11 cellular contexts compared by ENCODE assay signal in genomic region chr18:51053822-51054221, GRCh38. TPM values are rescaled to one million over a fixed set of nuclear protein-coding genes. Genes with fewer than 3 reads are reported as not detected.
DNase-seq lines count a peak whose midpoint lies in the region; ATAC-seq and TF ChIP-seq lines count a peak whose summit lies in the region.
"Had no signal": no experiment of that assay in that cellular context is flagged by ENCODE, and none has a peak within 500 bp of the region (broad histone marks: within the 10 kb centered on the region; RNA-seq: fewer than 3 reads in every experiment).

No MANE protein-coding gene starts in this region.

- no TSS peak for BruUV-seq in A673 (replicated peaks; lab: Mats Ljungman, UMichigan)

- DNase-seq in T-cell: no peak
- DNase-seq in HUDEP-2 (lab: John Stamatoyannopoulos, UW; ENCODE audit: unreplicated experiment in 76 of 76): no peak
- DNase-seq in A673 (ENCODE audit: low spot score): no peak
- no peak for DNase-seq in NCI-H1048 (lab: John Stamatoyannopoulos, UW)
- no peak for DNase-seq in hippocampal formation (lab: John Stamatoyannopoulos, UW)
- DNase-seq: GF-D8, nucleus accumbens had no signal

- H3K36me3 Mint-ChIP-seq in T-cell: peaks cover 27% of the 10 kb centered on the region

- CTCF ChIA-PET in T-cell (lab: Charles Lee): interaction anchor here (0.5 to 2.2 kb wide), 6 partner anchors 9 to 1142 kb away, joined by 3 to 11 read pairs (median 4); partner anchors contain the start of genes MRO (in 2 of the 2) and SMAD4 (in 1 of the 2)
- CTCF ChIA-PET in A673 (lab: Charles Lee): no interaction called here

- H3K4me3 Mint-ChIP-seq in T-cell: peak overlapping the region in 2 of 3 donors; percentile 15 to 40
- H3K4me3 Mint-ChIP-seq: brain had no signal

- intact Hi-C loops in A673 (cut with micrococcal nuclease; ENCODE audit: unreplicated experiment): no loop called here

- no peaks in the 10 kb centered on the region for H3K27me3 Mint-ChIP-seq in T-cell
- H3K27me3 Mint-ChIP-seq: brain had no signal

- H3K9me3 ChIP-seq in muscle layer of duodenum (ENCODE audit: control insufficient read depth in 1 of 2, low read length in 2 of 2) (no peaks in the 10 kb centered on the region), A673 (ENCODE audit: low read depth, low read length, poor library complexity, severe bottlenecking) (no peaks in the 10 kb centered on the region)

- peak overlapping the region; percentile 57 for H3K27ac ChIP-seq in muscle layer of duodenum (ENCODE audit: low read length)
- H3K27ac ChIP-seq in A673 (ENCODE audit: low read depth, low read length, poor library complexity, severe bottlenecking): no peak overlapping the region

- H3K4me1 ChIP-seq in muscle layer of duodenum (ENCODE audit: control insufficient read depth in 1 of 2, insufficient read depth in 2 of 2, low read length in 2 of 2) (no peaks in the 10 kb centered on the region), A673 (ENCODE audit: insufficient read depth, low read length, poor library complexity, severe bottlenecking) (no peaks in the 10 kb centered on the region)

- H3K36me3 ChIP-seq in muscle layer of duodenum (ENCODE audit: control insufficient read depth in 1 of 2, insufficient read depth in 2 of 2, low read length in 2 of 2): peaks cover 23 to 26% of the 10 kb centered on the region in 2 donors
- H3K36me3 ChIP-seq in A673 (ENCODE audit: insufficient read depth, low read length, poor library complexity, severe bottlenecking): peaks cover 32% of the 10 kb centered on the region

- POLR2A ChIA-PET in T-cell (lab: Charles Lee): interaction anchor here in 1 of 2 donors (1.0 kb wide), 1 partner anchor 24 kb away, joined by 7 read pairs; the partner anchor contains the start of gene SMAD4
- POLR2A ChIA-PET in A673 (lab: Charles Lee; ENCODE audit: low non-redundant PET): no interaction called here

- no peak overlapping the region for H3K4me3 ChIP-seq in muscle layer of duodenum (ENCODE audit: low read depth in 1 of 2, low read length in 2 of 2)
- no peak overlapping the region for H3K4me3 ChIP-seq in A673 (ENCODE audit: low read depth, low read length, poor library complexity, severe bottlenecking)

- H3K27me3 ChIP-seq in muscle layer of duodenum (ENCODE audit: low read depth, low read length) (no peaks in the 10 kb centered on the region), A673 (replicated peaks; ENCODE audit: insufficient read depth, low read depth, low read length, poor library complexity) (no peaks in the 10 kb centered on the region)

- no peaks in the 10 kb centered on the region for H3K9me3 Mint-ChIP-seq in T-cell
- H3K9me3 Mint-ChIP-seq: brain had no signal

- H3K27ac Mint-ChIP-seq in T-cell: peak overlapping the region; percentile 72 to 74

- peaks cover 38 to 45% (median 42%) of the 10 kb centered on the region in 3 donors for H3K4me1 Mint-ChIP-seq in T-cell

- no peak for TF ChIP-seq CTCF in A673 (conservative IDR thresholded peaks at IDR 0.05; ENCODE audit: low read depth, low read length)

- ATAC-seq in GM19023 (IDR thresholded peaks at IDR 0.05; ENCODE audit: unreplicated experiment) (peak; percentile 58), HG02610 (IDR thresholded peaks at IDR 0.05; ENCODE audit: unreplicated experiment) (peak; percentile 67), T-cell (replicated peaks in 1 of 4) (peak in 2 of 4 experiments; percentile 45 to 62)

RNA-seq across cellular contexts. Expression of gene SMAD4, which starts 23.8 kb away (rescaled TPM):
- total RNA-seq in T-cell (100 to 1,000 TPM in 4 of 5 donors, 10 to 100 TPM in 1; 80.9 to 124 (median 117) TPM), A673 (2021) (120 TPM in 2 replicates)
